8 cellular contexts compared by ENCODE assay signal in genomic region chr10:102120142-102120986, GRCh38. TPM values are rescaled to one million over a fixed set of nuclear protein-coding genes. Genes with fewer than 3 reads are reported as not detected.
A peak's percentile ranks its signal among the peaks of the same experiment; 100 is the strongest.
DNase-seq lines count a peak whose midpoint lies in the region; ATAC-seq and TF ChIP-seq lines count a peak whose summit lies in the region.

TSS of gene LDB1 (minus strand) at chr10:102120368. CDS start at chr10:102120110, 258 bp downstream.

- peak within 1 kb of the TSS; percentile 72 for H3K4me3 ChIP-seq in SJCRH30

- H3K27ac ChIP-seq in SJCRH30 (peak within 1 kb of the TSS; percentile 65), temporal lobe (ENCODE audit: low read depth, low read length) (peak within 1 kb of the TSS; percentile 97)

- H3K36me3 Mint-ChIP-seq in activated naive CD4-positive, alpha-beta T cell treated with anti-CD3 and anti-CD28 coated beads for 36 hours (ENCODE audit: low read depth) = no peaks in the 10 kb centered on the region
- H3K36me3 Mint-ChIP-seq in neural crest cell (ENCODE audit: low read depth) = no peaks in the 10 kb centered on the region

- CTCF ChIA-PET in activated naive CD4-positive, alpha-beta T cell treated with anti-CD3 and anti-CD28 coated beads for 36 hours (lab: Charles Lee) = no interaction called here

- intact Hi-C loops in activated naive CD4-positive, alpha-beta T cell treated with anti-CD3 and anti-CD28 coated beads for 36 hours (cut with micrococcal nuclease) = no loop called here

- H3K9me3 ChIP-seq in SJCRH30 (replicated peaks) = no peaks in the 10 kb centered on the region

- peak within 1 kb of the TSS; percentile 93 for H3K4me3 Mint-ChIP-seq in activated naive CD4-positive, alpha-beta T cell treated with anti-CD3 and anti-CD28 coated beads for 36 hours
- H3K4me3 Mint-ChIP-seq in neural crest cell = peak within 1 kb of the TSS; percentile 94

- peak; percentile 79 for DNase-seq in DMS153 (lab: John Stamatoyannopoulos, UW)
- DNase-seq in KBM-7 = peak; percentile 88
- peak; percentile 90 to 92 for DNase-seq in SJCRH30
- DNase-seq in activated naive CD4-positive, alpha-beta T cell treated with anti-CD3 and anti-CD28 coated beads for 36 hours = peak; percentile 72
- DNase-seq in foreskin melanocyte = peak; percentile 84
- peak; percentile 77 for DNase-seq in neural crest cell (ENCODE audit: low read depth, low spot score)

- H3K9me3 Mint-ChIP-seq in activated naive CD4-positive, alpha-beta T cell treated with anti-CD3 and anti-CD28 coated beads for 36 hours = no peaks in the 10 kb centered on the region
- no peaks in the 10 kb centered on the region for H3K9me3 Mint-ChIP-seq in neural crest cell

- in situ Hi-C loops in KBM-7 (cut with MboI; ENCODE audit: low pct_unique_long_range_greater_than_20kb, low sequenced_read_pairs) = no loop called here

- peaks cover 32% of the 10 kb centered on the region for H3K4me1 ChIP-seq in SJCRH30

- no peaks in the 10 kb centered on the region for H3K36me3 ChIP-seq in SJCRH30

- ATAC-seq in GM21528 (IDR thresholded peaks at IDR 0.05; ENCODE audit: low FRiP score, unreplicated experiment) = peak; percentile 58

- H3K27me3 Mint-ChIP-seq in activated naive CD4-positive, alpha-beta T cell treated with anti-CD3 and anti-CD28 coated beads for 36 hours (ENCODE audit: low read depth) = no peaks in the 10 kb centered on the region
- H3K27me3 Mint-ChIP-seq in neural crest cell (ENCODE audit: low read depth) = no peaks in the 10 kb centered on the region

- no peak for TF ChIP-seq CTCF in neural crest cell (conservative IDR thresholded peaks at IDR 0.05)

- peak within 1 kb of the TSS; percentile 98 for H3K27ac Mint-ChIP-seq in activated naive CD4-positive, alpha-beta T cell treated with anti-CD3 and anti-CD28 coated beads for 36 hours
- H3K27ac Mint-ChIP-seq in neural crest cell (ENCODE audit: unreplicated experiment) = peak within 1 kb of the TSS; percentile 96

- peaks cover 38% of the 10 kb centered on the region for H3K4me1 Mint-ChIP-seq in activated naive CD4-positive, alpha-beta T cell treated with anti-CD3 and anti-CD28 coated beads for 36 hours (ENCODE audit: low read depth)
- H3K4me1 Mint-ChIP-seq in neural crest cell = peaks cover 62% of the 10 kb centered on the region

- H3K27me3 ChIP-seq in SJCRH30 = no peaks in the 10 kb centered on the region

RNA-seq across cellular contexts. Expression of gene LDB1, which starts in this region (rescaled TPM):
- total RNA-seq in SJCRH30 (2014; rRNA removed; shearing (Covaris generic)) = 72.6 and 81.6 TPM in 2 replicates
- total RNA-seq in activated naive CD4-positive, alpha-beta T cell treated with anti-CD3 and anti-CD28 coated beads for 36 hours = 10 to 100 TPM; 46.5 to 46.6 TPM
- total RNA-seq in neural crest cell = 122 and 127 TPM in 2 replicates
- total RNA-seq in temporal lobe = 50.2 TPM

Comparison
In these comparisons a context has a peak if more than half of its experiments do, and no peak if none do; other contexts are left out.
1. Peak in every context shown above with its lines: DNase-seq, ATAC-seq, H3K4me3 ChIP-seq and H3K27ac ChIP-seq.